In genomic region chr9:76526026-76526425, GRCh38 we compare ENCODE assay signal across 20 cellular contexts.
"Had no signal": no experiment of that assay in that cellular context is flagged by ENCODE, and none has a peak within 500 bp of the region (broad histone marks: within the 10 kb centered on the region; RNA-seq: fewer than 3 reads in every experiment).

No MANE protein-coding gene starts in this region.

- H3K27ac ChIP-seq: cardiac muscle cell, prostate gland had no signal

- DNase-seq: activated B cell treated with CpG ODN at 0.5 μM for 24 hours; activated CD4-positive, alpha-beta T cell treated with anti-CD3 and anti-CD28 coated beads for 48 hours; activated CD8-positive, alpha-beta T cell treated with anti-CD3 and anti-CD28 coated beads for 36 hours; activated naive CD4-positive, alpha-beta T cell; activated naive CD8-positive, alpha-beta T cell treated with anti-CD3 and anti-CD28 coated beads for 36 hours; activated T-cell treated with anti-CD3 and anti-CD28 coated beads, Interleukin-2, amount 50 U/mL, for 1 hour; amniotic stem cell; effector CD8-positive, alpha-beta T cell; immature natural killer cell; kidney glomerular epithelial cell; mucosa of descending colon; naive B cell; right cardiac atrium; small intestine; stimulated activated CD4-positive, alpha-beta T cell treated with anti-CD3 and anti-CD28 coated beads, Interleukin-15, amount 100 ng/mL, for 24 hours; stimulated activated CD4-positive, alpha-beta T cell treated with anti-CD3 and anti-CD28 coated beads, Interleukin-2, amount 100 ng/mL, for 48 hours; stimulated activated naive CD8-positive, alpha-beta T cell treated with anti-CD3 and anti-CD28 coated beads, Interleukin-15, amount 100 ng/mL, for 72 hours; T-helper 9 cell had no signal
